8 cellular contexts compared by ENCODE assay signal in the genomic region with DNA sequence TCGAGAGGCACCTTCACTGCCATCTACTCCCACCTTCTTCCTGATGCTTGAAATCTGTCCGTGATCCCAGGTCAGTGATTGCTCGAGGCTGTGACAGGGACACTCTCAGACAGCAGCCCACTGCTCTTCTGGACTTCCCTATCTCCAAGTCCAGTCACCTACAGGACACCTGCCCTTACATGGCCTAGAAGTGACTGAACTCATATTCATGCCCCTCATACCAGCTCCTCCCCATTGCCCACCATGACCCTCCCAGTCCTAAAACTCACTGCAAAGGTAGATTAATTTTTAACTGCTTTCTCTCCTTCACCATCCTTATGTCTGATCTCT. TPM values are rescaled to one million over a fixed set of nuclear protein-coding genes. Genes with fewer than 3 reads are reported as not detected.
DNase-seq lines count a peak whose midpoint lies in the region; ATAC-seq and TF ChIP-seq lines count a peak whose summit lies in the region.
"Had no signal": no experiment of that assay in that cellular context is flagged by ENCODE, and none has a peak within 500 bp of the region (broad histone marks: within the 10 kb centered on the region; RNA-seq: fewer than 3 reads in every experiment).

No MANE protein-coding gene starts in this region.

- H3K36me3 ChIP-seq in right atrium auricular region = no peaks in the 10 kb centered on the region
- H3K36me3 ChIP-seq in lower lobe of right lung = no peaks in the 10 kb centered on the region
- no peaks in the 10 kb centered on the region for H3K36me3 ChIP-seq in vagina

- peaks cover 0 to 91% of the 10 kb centered on the region in 2 donors for H3K4me1 ChIP-seq in right atrium auricular region
- H3K4me1 ChIP-seq in lower lobe of right lung = peaks cover 84% of the 10 kb centered on the region
- peaks cover 90% of the 10 kb centered on the region for H3K4me1 ChIP-seq in vagina

- DNase-seq in right atrium auricular region (ENCODE audit: low spot score) (no peak), left cardiac atrium (no peak), lower lobe of right lung (no peak), vagina (ENCODE audit: extremely low spot score in 2 of 2) (no peak), hypothalamus (lab: John Stamatoyannopoulos, UW) (no peak)

- TF ChIP-seq POLR2A in vagina (IDR thresholded peaks at IDR 0.05) = no peak

- intact Hi-C loops in left cardiac atrium (cut with DNase I) (no loop called here), lower lobe of right lung (cut with DNase I) (no loop called here), vagina (cut with DNase I) (no loop called here)

- H3K4me3 ChIP-seq in right atrium auricular region = no peak overlapping the region
- H3K4me3 ChIP-seq in lower lobe of right lung = no peak overlapping the region
- no peak overlapping the region for H3K4me3 ChIP-seq in vagina

- H3K9me3 ChIP-seq in right atrium auricular region (no peaks in the 10 kb centered on the region), lower lobe of right lung (no peaks in the 10 kb centered on the region), vagina (no peaks in the 10 kb centered on the region)

- H3K27ac ChIP-seq in right atrium auricular region (peak overlapping the region; percentile 100), lower lobe of right lung (peak overlapping the region; percentile 98), vagina (peak overlapping the region; percentile 99)

- ATAC-seq in left cardiac atrium (no peak), lower lobe of right lung (no peak), GM21737 (IDR thresholded peaks at IDR 0.05; ENCODE audit: unreplicated experiment) (no peak)

- no peak for TF ChIP-seq CTCF in right atrium auricular region (IDR thresholded peaks at IDR 0.05)
- no peak for TF ChIP-seq CTCF in lower lobe of right lung (IDR thresholded peaks at IDR 0.05)
- no peak for TF ChIP-seq CTCF in vagina (IDR thresholded peaks at IDR 0.05)

- H3K27me3 ChIP-seq in right atrium auricular region = no peaks in the 10 kb centered on the region
- no peaks in the 10 kb centered on the region for H3K27me3 ChIP-seq in lower lobe of right lung (ENCODE audit: low read depth)
- no peaks in the 10 kb centered on the region for H3K27me3 ChIP-seq in vagina

RNA-seq across cellular contexts. Expression of gene ARMC12, which starts 7.5 kb away (rescaled TPM):
- under 1 TPM in 1 of 2 donors, not detected in 1; 0.39 TPM for total RNA-seq in right atrium auricular region
- under 1 TPM; 0.21 to 0.29 TPM for total RNA-seq in left cardiac atrium
- total RNA-seq in lower lobe of right lung = not detected
- not detected for total RNA-seq in vagina

RNA-seq across cellular contexts. Expression of gene FKBP5, which starts 40.6 kb away (rescaled TPM):
- total RNA-seq in right atrium auricular region (100 to 1,000 TPM; 135 TPM), left cardiac atrium (100 to 1,000 TPM; 101 to 117 TPM), lower lobe of right lung (128 TPM), vagina (246 TPM)

RNA-seq across cellular contexts. Expression of gene CLPSL2, which starts 47.1 kb away (rescaled TPM):
- total RNA-seq in right atrium auricular region = not detected
- total RNA-seq in left cardiac atrium = not detected
- not detected for total RNA-seq in lower lobe of right lung
- total RNA-seq in vagina = not detected
- total RNA-seq: epithelial cell of proximal tubule, LHCN-M2 had no signal

RNA-seq across cellular contexts. Expression of gene CLPSL1, which starts 51.5 kb away (rescaled TPM):
- not detected for total RNA-seq in right atrium auricular region
- not detected for total RNA-seq in left cardiac atrium
- total RNA-seq in lower lobe of right lung = not detected
- total RNA-seq in vagina = not detected
- total RNA-seq: epithelial cell of proximal tubule, LHCN-M2 had no signal
